ENCODE assay signal across 8 cellular contexts in the genomic region with DNA sequence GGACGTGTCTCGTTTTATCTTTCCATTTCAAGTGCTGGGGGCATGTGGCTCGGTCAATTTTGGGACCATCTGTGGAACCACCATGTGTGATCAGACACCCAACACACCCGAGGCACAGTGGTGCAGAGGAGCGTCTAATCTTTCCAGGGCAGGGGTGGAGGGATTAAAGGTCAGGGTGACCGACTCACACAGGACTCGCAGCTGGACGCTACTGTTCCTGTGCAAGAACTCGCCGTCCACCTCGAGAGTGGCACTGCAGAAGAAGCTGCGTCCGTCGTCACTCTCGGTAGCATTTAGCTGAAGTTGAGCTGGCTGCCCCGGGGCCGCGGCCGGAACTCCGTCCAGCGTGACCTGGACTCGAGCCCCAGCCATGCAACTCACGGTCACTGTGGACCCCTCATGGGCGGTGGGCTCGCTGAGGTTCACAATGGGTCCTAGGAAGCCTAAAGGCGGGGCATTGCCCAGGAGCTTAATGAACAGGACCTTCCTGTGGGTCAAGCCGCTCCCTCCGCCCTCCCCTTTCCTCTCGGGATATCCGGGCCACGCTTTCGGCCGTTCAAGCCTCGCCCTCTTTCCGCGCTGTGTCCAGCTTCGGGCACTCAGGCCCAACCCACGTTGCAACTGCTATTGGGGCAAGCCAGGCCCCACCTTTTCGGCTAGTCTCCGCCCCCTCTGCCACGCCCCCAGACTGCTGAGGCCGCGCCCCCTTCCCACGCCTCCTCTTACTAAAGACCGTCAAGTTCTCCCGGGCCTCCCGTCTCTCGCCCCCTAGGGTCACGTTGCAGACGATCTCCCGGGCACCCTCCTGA. TPM values are rescaled to one million over a fixed set of nuclear protein-coding genes. Genes with fewer than 3 reads are reported as not detected.
DNase-seq lines count a peak whose midpoint lies in the region; ATAC-seq and TF ChIP-seq lines count a peak whose summit lies in the region.

No MANE protein-coding gene starts in this region.

- DNase-seq in EL (peak; percentile 98), NCI-H1436 treated with DMSO at 0.1 percent for 48 hours (lab: John Stamatoyannopoulos, UW) (peak; percentile 5), UCSD-AML1 (lab: John Stamatoyannopoulos, UW; ENCODE audit: unreplicated experiment) (peak; percentile 15), left lung (peak; percentile 93 to 95), NCI-H1092 treated with DMSO at 0.1 percent for 48 hours (lab: John Stamatoyannopoulos, UW) (no peak)
- peak; percentile 31 to 56 for DNase-seq in stimulated activated CD4-positive, alpha-beta T cell treated with anti-CD3 and anti-CD28 coated beads, Interleukin-15, amount 100 ng/mL, for 48 hours (ENCODE audit: low read depth in 2 of 2)
- DNase-seq in central memory CD4-positive, alpha-beta T cell, result no peak

- H3K36me3 ChIP-seq in duodenal mucosa (ENCODE audit: control insufficient read depth in 1 of 2, insufficient read depth in 2 of 2, low read length in 2 of 2) (peaks cover 9 to 12% of the 10 kb centered on the region in 2 donors), left lung (peaks cover 0 to 22% of the 10 kb centered on the region in 2 donors)

- H3K4me3 ChIP-seq in duodenal mucosa (ENCODE audit: low read depth in 1 of 2, low read length in 2 of 2) (peak overlapping the region; percentile 90 to 98), left lung (peak overlapping the region; percentile 71 to 82)

- no peak for TF ChIP-seq CTCF in left lung (IDR thresholded peaks at IDR 0.05)

- H3K27me3 ChIP-seq in duodenal mucosa (ENCODE audit: control insufficient read depth in 1 of 2, insufficient read depth in 2 of 2, low read length in 2 of 2) (no peaks in the 10 kb centered on the region), left lung (no peaks in the 10 kb centered on the region)

- H3K9ac ChIP-seq in duodenal mucosa (ENCODE audit: low read depth in 1 of 2, low read length in 2 of 2), result peak overlapping the region; percentile 53 to 60

- H3K4me1 ChIP-seq in duodenal mucosa (ENCODE audit: control insufficient read depth in 1 of 2, insufficient read depth in 2 of 2, low read length in 2 of 2), result peaks cover 20 to 36% of the 10 kb centered on the region in 2 donors
- peaks cover 10 to 67% of the 10 kb centered on the region in 2 donors for H3K4me1 ChIP-seq in left lung

- H3K27ac ChIP-seq in duodenal mucosa (ENCODE audit: low read depth, low read length), result peak overlapping the region; percentile 70
- H3K27ac ChIP-seq in left lung, result peak overlapping the region; percentile 87

- H3K9me3 ChIP-seq in duodenal mucosa (ENCODE audit: control insufficient read depth in 1 of 2, low read length in 2 of 2) (no peaks in the 10 kb centered on the region), left lung (no peaks in the 10 kb centered on the region)

- intact Hi-C loops in left lung (cut with DNase I), result no loop called here

- ATAC-seq in left lung, result peak; percentile 85

RNA-seq across cellular contexts. Expression of a gene that starts 1.2 kb away (rescaled TPM):
- total RNA-seq in left lung, result 10 to 100 TPM; 30.9 to 38.7 TPM

RNA-seq across cellular contexts. Expression of a gene that starts 4.9 kb away (rescaled TPM):
- 10 to 100 TPM; 17.3 to 44.8 TPM for total RNA-seq in left lung

RNA-seq across cellular contexts. Expression of a gene that starts 18.7 kb away (rescaled TPM):
- total RNA-seq in left lung, result 10 to 100 TPM; 19.8 to 25.4 TPM

RNA-seq across cellular contexts. Expression of a gene that starts 24.9 kb away (rescaled TPM):
- 1 to 10 TPM; 2.8 to 7.8 TPM for total RNA-seq in left lung

RNA-seq across cellular contexts. Expression of a gene that starts 44.8 kb away (rescaled TPM):
- 10 to 100 TPM; 10.2 to 25.7 TPM for total RNA-seq in left lung

Comparison
In these comparisons a context has a peak if more than half of its experiments do, and no peak if none do; other contexts are left out.
1. DNase-seq: peak in EL (single experiment), NCI-H1436 treated with DMSO at 0.1 percent for 48 hours (single experiment), UCSD-AML1 (single experiment), left lung (2 of 2) and stimulated activated CD4-positive, alpha-beta T cell treated with anti-CD3 and anti-CD28 coated beads, Interleukin-15, amount 100 ng/mL, for 48 hours (2 of 2); none in central memory CD4-positive, alpha-beta T cell (single experiment) and NCI-H1092 treated with DMSO at 0.1 percent for 48 hours (single experiment).